Comparison of ENCODE assay signal across 34 cellular contexts in genomic region chr5:164798110-164798509, GRCh38.
"Had no signal": no experiment of that assay in that cellular context is flagged by ENCODE, and none has a peak within 500 bp of the region (broad histone marks: within the 10 kb centered on the region; RNA-seq: fewer than 3 reads in every experiment).

No MANE protein-coding gene starts in this region.

- DNase-seq: Karpas-422, Kasumi-1, MG63, MM.1S, MV-4-11, NCI-H1048, NCI-H1092, NCI-H1105, NCI-H1105 treated with DMSO at 0.1 percent for 48 hours, NCI-H1417 treated with DMSO at 0.1 percent for 48 hours, NCI-H1436, NCI-H1436 treated with DMSO at 0.1 percent for 48 hours, NCI-H146, NCI-H1694, NCI-H1694 treated with DMSO at 0.1 percent for 48 hours, NCI-H187, NCI-H187 treated with DMSO at 0.1 percent for 48 hours, NCI-H1930, NCI-H2029, NCI-H2029 treated with DMSO at 0.1 percent for 48 hours, NCI-H2081, NCI-H2081 treated with DMSO at 0.1 percent for 48 hours, NCI-H2107, NCI-H2171, NCI-H2171 treated with DMSO at 0.1 percent for 48 hours, NCI-H2227 treated with DMSO at 0.1 percent for 48 hours, NCI-H226, NCI-H345, NCI-H446, NCI-H446 treated with DMSO at 0.1 percent for 48 hours, NCI-H510A, NCI-H510A treated with DMSO at 0.1 percent for 48 hours, NCI-H524, NCI-H524 treated with DMSO at 0.1 percent for 48 hours had no signal

- H3K4me3 ChIP-seq: MG63 had no signal

- H3K27me3 ChIP-seq: MG63 had no signal
